ENCODE assay signal across 3 cellular contexts in genomic region chr15:74094561-74094960, GRCh38. TPM values are rescaled to one million over a fixed set of nuclear protein-coding genes. Genes with fewer than 3 reads are reported as not detected.
"Had no signal": no experiment of that assay in that cellular context is flagged by ENCODE, and none has a peak within 500 bp of the region (broad histone marks: within the 10 kb centered on the region; RNA-seq: fewer than 3 reads in every experiment).

No MANE protein-coding gene starts in this region.

RNA-seq across cellular contexts. Expression of gene GOLGA6A, which starts 12.2 kb away (rescaled TPM):
- total RNA-seq: GM23248, H4, HFFc6 had no signal
- polyA plus RNA-seq: GM23248 had no signal

RNA-seq across cellular contexts. Expression of gene ISLR2, which starts 35.8 kb away (rescaled TPM):
- total RNA-seq: GM23248, H4 had no signal
